13 cellular contexts compared by ENCODE assay signal in the genomic region with DNA sequence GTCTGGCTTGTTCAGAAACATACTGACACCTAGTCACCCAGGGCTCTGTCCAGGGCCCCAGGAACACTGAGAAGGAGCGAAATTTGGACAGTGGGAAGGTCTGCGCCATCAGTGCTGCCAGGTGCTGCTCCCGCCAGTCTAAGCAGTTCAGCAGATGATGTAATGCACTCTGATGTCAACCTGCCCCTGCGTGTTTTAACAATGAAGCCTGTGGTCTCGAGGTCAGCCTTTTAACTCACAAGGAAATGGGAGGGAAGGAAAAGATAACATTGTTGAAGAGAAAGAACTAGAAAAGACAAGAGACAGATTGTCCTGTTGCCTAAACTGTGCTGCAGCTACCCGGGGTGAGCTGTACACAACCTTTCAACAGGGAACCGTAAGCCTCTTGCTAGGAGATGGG.
DNase-seq lines count a peak whose midpoint lies in the region; ATAC-seq and TF ChIP-seq lines count a peak whose summit lies in the region.
"Had no signal": no experiment of that assay in that cellular context is flagged by ENCODE, and none has a peak within 500 bp of the region (broad histone marks: within the 10 kb centered on the region; RNA-seq: fewer than 3 reads in every experiment).

No MANE protein-coding gene starts in this region.

- peaks cover 87 to 100% (median 100%) of the 10 kb centered on the region in 4 donors for H3K36me3 ChIP-seq in stomach

- H3K9me3 ChIP-seq in stomach, result no peaks in the 10 kb centered on the region
- H3K9me3 ChIP-seq: HAP-1 had no signal

- H3K4me1 ChIP-seq in stomach, result peaks cover 31 to 81% (median 48%) of the 10 kb centered on the region in 4 donors
- H3K4me1 ChIP-seq: HAP-1 had no signal

- H3K36me3 Mint-ChIP-seq in activated naive CD8-positive, alpha-beta T cell, result peaks cover 16% of the 10 kb centered on the region
- peaks cover 67% of the 10 kb centered on the region for H3K36me3 Mint-ChIP-seq in activated naive CD8-positive, alpha-beta T cell treated with anti-CD3 and anti-CD28 coated beads, Interleukin-2, amount 50 U/mL, for 24 hours (ENCODE audit: low read depth)

- intact Hi-C loops in stomach (cut with DNase I; ENCODE audit: low total_unique reads), result no loop called here

- no peaks in the 10 kb centered on the region for H3K27me3 ChIP-seq in stomach

- H3K4me3 ChIP-seq in astrocyte of the cerebellum (ENCODE audit: low read depth, low read length), result no peak overlapping the region
- H3K4me3 ChIP-seq in stomach, result no peak overlapping the region
- H3K4me3 ChIP-seq: HAP-1 had no signal

- ATAC-seq in activated naive CD8-positive, alpha-beta T cell treated with anti-CD3 and anti-CD28 coated beads, Interleukin-2, amount 50 U/mL, for 24 hours, result no peak
- no peak for ATAC-seq in GM18517 (IDR thresholded peaks at IDR 0.05; ENCODE audit: unreplicated experiment)
- no peak for ATAC-seq in HG03571 (IDR thresholded peaks at IDR 0.05; ENCODE audit: unreplicated experiment)
- ATAC-seq: WTC11 had no signal

- 41 to 65% (median 46%) methylated on average over 7 of the region's 7 CpGs for WGBS in stomach, 5 donors

- no peak for TF ChIP-seq EP300 in stomach (IDR thresholded peaks at IDR 0.05)

- H3K9me3 Mint-ChIP-seq in activated naive CD8-positive, alpha-beta T cell (ENCODE audit: low read depth), result no peaks in the 10 kb centered on the region
- no peaks in the 10 kb centered on the region for H3K9me3 Mint-ChIP-seq in activated naive CD8-positive, alpha-beta T cell treated with anti-CD3 and anti-CD28 coated beads, Interleukin-2, amount 50 U/mL, for 24 hours
- H3K9me3 Mint-ChIP-seq: WTC11 had no signal

- no peak for DNase-seq in activated naive CD8-positive, alpha-beta T cell treated with anti-CD3 and anti-CD28 coated beads, Interleukin-2, amount 50 U/mL, for 24 hours
- DNase-seq in astrocyte of the cerebellum (ENCODE audit: low read depth) (peak; percentile 27), kidney glomerular epithelial cell (lab: John Stamatoyannopoulos, UW) (peak; percentile 53), stomach (no peak), NOMO-1 treated with dmso at 0.1 percent for 144 hours (lab: John Stamatoyannopoulos, UW; ENCODE audit: unreplicated experiment) (no peak)
- DNase-seq: activated T-cell treated with anti-CD3 and anti-CD28 coated beads, Interleukin-2, amount 50 U/mL, for 48 hours; DMS53; NCI-H774 had no signal

- H3K27ac Mint-ChIP-seq in activated naive CD8-positive, alpha-beta T cell, result peak overlapping the region; percentile 16
- no peak overlapping the region for H3K27ac Mint-ChIP-seq in activated naive CD8-positive, alpha-beta T cell treated with anti-CD3 and anti-CD28 coated beads, Interleukin-2, amount 50 U/mL, for 24 hours
- H3K27ac Mint-ChIP-seq: WTC11 had no signal

- H3K4me3 Mint-ChIP-seq in activated naive CD8-positive, alpha-beta T cell, result no peak overlapping the region
- H3K4me3 Mint-ChIP-seq in activated naive CD8-positive, alpha-beta T cell treated with anti-CD3 and anti-CD28 coated beads, Interleukin-2, amount 50 U/mL, for 24 hours, result no peak overlapping the region
- H3K4me3 Mint-ChIP-seq: WTC11 had no signal

- no peaks in the 10 kb centered on the region for H3K27me3 Mint-ChIP-seq in activated naive CD8-positive, alpha-beta T cell
- no peaks in the 10 kb centered on the region for H3K27me3 Mint-ChIP-seq in activated naive CD8-positive, alpha-beta T cell treated with anti-CD3 and anti-CD28 coated beads, Interleukin-2, amount 50 U/mL, for 24 hours

- peaks cover 10% of the 10 kb centered on the region for H3K4me1 Mint-ChIP-seq in activated naive CD8-positive, alpha-beta T cell (ENCODE audit: low read depth)
- peaks cover 9% of the 10 kb centered on the region for H3K4me1 Mint-ChIP-seq in activated naive CD8-positive, alpha-beta T cell treated with anti-CD3 and anti-CD28 coated beads, Interleukin-2, amount 50 U/mL, for 24 hours
- H3K4me1 Mint-ChIP-seq: WTC11 had no signal

- TF ChIP-seq POLR2A in stomach (IDR thresholded peaks at IDR 0.05), result no peak

- in situ Hi-C loops in astrocyte of the cerebellum (cut with HindIII; ENCODE audit: low sequenced_read_pairs), result no loop called here

- H3K27ac ChIP-seq in stomach, result peak overlapping the region in 4 of 5 donors; percentile 47 to 70 (median 59)

- TF ChIP-seq CTCF in astrocyte of the cerebellum (IDR thresholded peaks at IDR 0.05; ENCODE audit: low read depth, low read length, missing control alignments) (no peak), stomach (IDR thresholded peaks at IDR 0.05) (no peak)

Comparison
In these comparisons a context has a peak if more than half of its experiments do, and no peak if none do; other contexts are left out.
1. DNase-seq: peak in astrocyte of the cerebellum (single experiment) and kidney glomerular epithelial cell (single experiment); none in activated naive CD8-positive, alpha-beta T cell treated with anti-CD3 and anti-CD28 coated beads, Interleukin-2, amount 50 U/mL, for 24 hours (single experiment), stomach (single experiment) and NOMO-1 treated with dmso at 0.1 percent for 144 hours (single experiment).